ENCODE assay signal across 1 cellular context in the genomic region with DNA sequence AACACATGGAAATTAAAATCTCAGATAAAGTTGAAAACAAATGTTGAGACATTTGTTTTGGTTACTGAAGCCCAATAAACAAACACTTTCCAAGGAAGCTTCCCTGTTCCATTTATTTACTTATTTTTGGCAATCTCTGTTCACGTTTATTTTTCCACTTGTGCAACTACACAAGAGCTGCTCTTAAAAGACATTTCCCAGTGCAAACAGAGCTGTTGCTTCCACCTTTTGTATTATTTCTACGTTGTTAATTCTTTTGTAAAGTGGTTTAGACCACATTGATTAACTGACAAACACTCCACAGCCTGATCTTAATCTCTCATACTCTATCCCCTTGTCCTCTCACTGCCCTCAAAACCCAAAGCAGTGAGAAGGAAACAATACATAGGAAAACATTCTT.
TF ChIP-seq lines count a peak whose summit lies in the region.

No MANE protein-coding gene starts in this region.

TF ChIP-seq in IMR-90, 13 proteins besides CTCF, POLR2A, EP300 and RAD21 (continued from another document):
- no peak for TF ChIP-seq BHLHE40 (IDR thresholded peaks at IDR 0.05; ENCODE audit: low read depth, low read length)
- TF ChIP-seq MAZ (IDR thresholded peaks at IDR 0.05; ENCODE audit: borderline replicate concordance, low read depth, low read length): no peak
- no peak for TF ChIP-seq USF2 (IDR thresholded peaks at IDR 0.05; ENCODE audit: low read depth, low read length)
- TF ChIP-seq ELK1 (IDR thresholded peaks at IDR 0.05; ENCODE audit: borderline replicate concordance, low read depth, low read length): no peak
- no peak for TF ChIP-seq NFE2L2 (IDR thresholded peaks at IDR 0.05; ENCODE audit: low read depth, low read length)
TF ChIP-seq in IMR-90: peak in this region for 0.
